In genomic region chr4:11929080-11929479, GRCh38 we compare ENCODE assay signal across 27 cellular contexts.
DNase-seq lines count a peak whose midpoint lies in the region; ATAC-seq, FAIRE-seq and TF ChIP-seq lines count a peak whose summit lies in the region.
"Had no signal": no experiment of that assay in that cellular context is flagged by ENCODE, and none has a peak within 500 bp of the region (broad histone marks: within the 10 kb centered on the region; RNA-seq: fewer than 3 reads in every experiment).

No MANE protein-coding gene starts in this region.

- H3K36me3 ChIP-seq in HepG2 (replicated peaks in 1 of 2; ENCODE audit: control insufficient read depth in 1 of 2, insufficient read depth in 2 of 2, low read length in 2 of 2) (no peaks in the 10 kb centered on the region), right lobe of liver (no peaks in the 10 kb centered on the region), OCI-LY3 (replicated peaks; ENCODE audit: low read depth, low read length) (no peaks in the 10 kb centered on the region), H1 (ENCODE audit: control insufficient read depth in 2 of 4, insufficient read depth in 4 of 4, low read length in 3 of 4) (no peaks in the 10 kb centered on the region), osteoblast (ENCODE audit: insufficient read depth, low read length) (no peaks in the 10 kb centered on the region), suprapubic skin (no peaks in the 10 kb centered on the region)
- H3K36me3 ChIP-seq: BE2C, BLaER1 had no signal

- no peak overlapping the region for H2AFZ ChIP-seq in HepG2 (ENCODE audit: low read length)
- H2AFZ ChIP-seq in OCI-LY3 (ENCODE audit: low read depth, low read length) = no peak overlapping the region
- no peak overlapping the region for H2AFZ ChIP-seq in H1 (ENCODE audit: low read length)
- H2AFZ ChIP-seq in osteoblast (ENCODE audit: low read length) = no peak overlapping the region

- H3K4me1 ChIP-seq in HepG2 (ENCODE audit: insufficient read depth, low read length) (no peaks in the 10 kb centered on the region), right lobe of liver (no peaks in the 10 kb centered on the region), OCI-LY3 (ENCODE audit: low read length) (peaks cover 19% of the 10 kb centered on the region), H1 (replicated peaks in 1 of 4; ENCODE audit: control insufficient read depth in 3 of 4, insufficient read depth in 4 of 4, low read length in 3 of 4) (no peaks in the 10 kb centered on the region), osteoblast (ENCODE audit: insufficient read depth, low read length) (no peaks in the 10 kb centered on the region), suprapubic skin (no peaks in the 10 kb centered on the region)
- H3K4me1 ChIP-seq: BE2C, BLaER1 had no signal

- no peak overlapping the region for H2BK12ac ChIP-seq in H1 (ENCODE audit: low read depth, low read length)

- no peak overlapping the region for H4K8ac ChIP-seq in H1 (ENCODE audit: extremely low read depth, insufficient read depth, low read length)

- TF ChIP-seq CTCF in HepG2 (CRISPR knock-in tag; IDR thresholded peaks at IDR 0.05) = no peak
- no peak for TF ChIP-seq CTCF in right lobe of liver (IDR thresholded peaks at IDR 0.05)
- TF ChIP-seq CTCF in OCI-LY3 (IDR thresholded peaks at IDR 0.05; ENCODE audit: low read depth, low read length) = no peak
- TF ChIP-seq CTCF in H1 (IDR thresholded peaks at IDR 0.05; ENCODE audit: control extremely low read depth in 1 of 3, insufficient read depth in 1 of 3, low read depth in 1 of 3, low read length in 3 of 3) = no peak
- no peak for TF ChIP-seq CTCF in osteoblast (IDR thresholded peaks at IDR 0.05; ENCODE audit: extremely low read depth, low read depth, low read length)
- no peak for TF ChIP-seq CTCF in suprapubic skin (IDR thresholded peaks at IDR 0.05)
- no peak for TF ChIP-seq CTCF in RWPE1 (conservative IDR thresholded peaks at IDR 0.05; ENCODE audit: low read depth)
- TF ChIP-seq CTCF in GM13977 (IDR thresholded peaks at IDR 0.05; ENCODE audit: extremely low read depth, insufficient read depth, missing control alignments) = no peak

- H4K20me1 ChIP-seq in HepG2 (ENCODE audit: insufficient read depth, low read length) (no peaks in the 10 kb centered on the region), OCI-LY3 (ENCODE audit: insufficient read depth, low read length) (no peaks in the 10 kb centered on the region), H1 (replicated peaks in 1 of 2; ENCODE audit: control insufficient read depth in 1 of 2, insufficient read depth in 2 of 2, low read length in 2 of 2) (no peaks in the 10 kb centered on the region), osteoblast (ENCODE audit: insufficient read depth, low read length) (no peaks in the 10 kb centered on the region)
- H4K20me1 ChIP-seq: BLaER1 had no signal

- FAIRE-seq in HepG2 (lab: Jason Lieb, UNC) = no peak
- no peak for FAIRE-seq in H1 (lab: Jason Lieb, UNC)
- FAIRE-seq: GM12878, GM12892, GM18507 had no signal

- H2BK20ac ChIP-seq in H1 (ENCODE audit: low read length) = no peak overlapping the region

- H2AK5ac ChIP-seq in H1 (ENCODE audit: low read depth, low read length) = no peak overlapping the region

- H3K23ac ChIP-seq in H1 (ENCODE audit: insufficient read length) = no peak overlapping the region

- no peak overlapping the region for H2BK5ac ChIP-seq in H1 (ENCODE audit: low read depth, low read length)

- WGBS in HepG2 (ENCODE audit: low lambda C conversion rate) = 8% methylated on average over 1 of the region's 1 CpG
- WGBS in right lobe of liver (ENCODE audit: insufficient coverage, low coverage, low lambda C conversion rate, missing lambda C conversion rate) = 70% methylated on average over 1 of the region's 1 CpG
- 96% methylated on average over 1 of the region's 1 CpG; no CpG with 5 or more reads in 1 of the 2 experiments for WGBS in H1 (ENCODE audit: extremely low coverage in 1 of 2, insufficient coverage in 1 of 2, insufficient read length in 1 of 2, insufficient replicate concordance in 2 of 2, low coverage in 1 of 2, low lambda C conversion rate in 2 of 2, missing lambda C conversion rate in 1 of 2), 2 experiments
- WGBS in suprapubic skin = 65% methylated on average over 1 of the region's 1 CpG

- H4K5ac ChIP-seq in H1 (ENCODE audit: insufficient read length, low read depth, low read length) = no peak overlapping the region

- CTCF ChIA-PET in HepG2 (lab: Yijun Ruan, JAX; ENCODE audit: low intra/inter-chr PET ratio, low total read pairs) = no interaction called here
- CTCF ChIA-PET in H1 (lab: Charles Lee; ENCODE audit: partially characterized antibody) = interaction anchor here (1.0 kb wide), 1 partner anchor 10 kb away, joined by 3 read pairs; no protein-coding TSS in a partner anchor
- CTCF ChIA-PET in RWPE1 (lab: Yijun Ruan, JAX) = no interaction called here

- TF ChIP-seq EP300 in HepG2 (IDR thresholded peaks at IDR 0.05; ENCODE audit: low read depth in 2 of 2, low read length in 2 of 2) (no peak), HepG2 (CRISPR knock-in tag; IDR thresholded peaks at IDR 0.05; ENCODE audit: borderline replicate concordance) (no peak), H1 (IDR thresholded peaks at IDR 0.05; ENCODE audit: borderline replicate concordance in 1 of 2, low read depth in 2 of 2, low read length in 2 of 2) (no peak), suprapubic skin (IDR thresholded peaks at IDR 0.05) (no peak)

- intact Hi-C loops in HepG2 (cut with micrococcal nuclease; ENCODE audit: unreplicated experiment) = no loop called here
- intact Hi-C loops in right lobe of liver (cut with DNase I) = no loop called here

- BruUV-seq in HepG2 (replicated peaks; lab: Mats Ljungman, UMichigan) = no TSS peak

- H2BK120ac ChIP-seq in H1 (replicated peaks; ENCODE audit: low read depth, low read length) = no peak overlapping the region

- TF ChIP-seq POLR2A in HepG2 (IDR thresholded peaks at IDR 0.05; ENCODE audit: insufficient read depth in 1 of 2, low read depth in 2 of 2, low read length in 2 of 2) = no peak
- no peak for TF ChIP-seq POLR2A in right lobe of liver (IDR thresholded peaks at IDR 0.05)
- TF ChIP-seq POLR2A in H1 (IDR thresholded peaks at IDR 0.05; ENCODE audit: control extremely low read depth in 1 of 2, low read depth in 2 of 2, low read length in 2 of 2) = no peak
- no peak for TF ChIP-seq POLR2A in suprapubic skin (IDR thresholded peaks at IDR 0.05)

- no peak overlapping the region for H3K9ac ChIP-seq in HepG2 (ENCODE audit: insufficient read depth, low read depth, low read length)
- no peak overlapping the region for H3K9ac ChIP-seq in OCI-LY3 (ENCODE audit: low read length)
- H3K9ac ChIP-seq in H1 (replicated peaks in 1 of 4; ENCODE audit: extremely low read depth in 1 of 4, low read depth in 3 of 4, low read length in 3 of 4) = no peak overlapping the region
- H3K9ac ChIP-seq: BLaER1 had no signal

- no peaks in the 10 kb centered on the region for H3K79me2 ChIP-seq in HepG2 (ENCODE audit: insufficient read depth, low read length)
- no peaks in the 10 kb centered on the region for H3K79me2 ChIP-seq in OCI-LY3 (ENCODE audit: low read length)
- H3K79me2 ChIP-seq in H1 (ENCODE audit: control insufficient read depth in 1 of 2, insufficient read depth in 2 of 2, low read length in 2 of 2) = no peaks in the 10 kb centered on the region
- H3K79me2 ChIP-seq in osteoblast (ENCODE audit: insufficient read depth, low read length) = no peaks in the 10 kb centered on the region

- H3K79me1 ChIP-seq in H1 (ENCODE audit: low read depth, low read length) = no peaks in the 10 kb centered on the region

- no peak overlapping the region for H3K14ac ChIP-seq in H1 (ENCODE audit: insufficient read length)

- H3K4me2 ChIP-seq in HepG2 (ENCODE audit: low read depth, low read length) (no peak overlapping the region), OCI-LY3 (ENCODE audit: low read length) (peak overlapping the region; percentile 4; the same call in 1 of the 2 replicates), H1 (ENCODE audit: insufficient read depth in 1 of 2, low read depth in 2 of 2, low read length in 2 of 2) (no peak overlapping the region), osteoblast (ENCODE audit: insufficient read depth, low read length) (no peak overlapping the region)
- H3K4me2 ChIP-seq: BLaER1 had no signal

- H3K9me3 ChIP-seq in HepG2 (ENCODE audit: low read length) (peaks cover 91% of the 10 kb centered on the region), right lobe of liver (no peaks in the 10 kb centered on the region), OCI-LY3 (ENCODE audit: insufficient read depth, low read length) (peaks cover 2% of the 10 kb centered on the region; the same call in 1 of the 2 replicates), H1 (ENCODE audit: insufficient read depth in 2 of 2, low read depth in 1 of 2, low read length in 1 of 2) (0 out of 4 replicates have a peak, but pooled peaks cover 0 to 3% of the 10 kb centered on the region in 2 experiments), osteoblast (ENCODE audit: low read depth, low read length) (no peaks in the 10 kb centered on the region), suprapubic skin (no peaks in the 10 kb centered on the region)
- H3K9me3 ChIP-seq: BE2C, BLaER1 had no signal

- TF ChIP-seq RAD21 in HepG2 (CRISPR knock-in tag; IDR thresholded peaks at IDR 0.05) (no peak), H1 (IDR thresholded peaks at IDR 0.05 in 1 of 2, conservative IDR thresholded peaks at IDR 0.05 in 1 of 2; ENCODE audit: low read depth in 2 of 2, low read length in 2 of 2) (no peak)

- in situ Hi-C loops in HepG2 (cut with HindIII; ENCODE audit: extremely low pct_ligation_motif_present, low pct_unique_long_range_greater_than_20kb) (no loop called here), GM13977 (cut with MboI; ENCODE audit: low pct_unique_long_range_greater_than_20kb, low sequenced_read_pairs, unreplicated experiment) (no loop called here)

- no peaks in the 10 kb centered on the region; the same call in 1 of the 2 replicates for H3K23me2 ChIP-seq in H1 (ENCODE audit: low read depth, low read length)

- POLR2A ChIA-PET in HepG2 (lab: Yijun Ruan, JAX) = no interaction called here
- POLR2A ChIA-PET in H1 (lab: Charles Lee; ENCODE audit: partially characterized antibody) = no interaction called here
- POLR2A ChIA-PET in RWPE1 (lab: Yijun Ruan, JAX; ENCODE audit: low non-redundant PET) = no interaction called here

- no peak overlapping the region for H3K4ac ChIP-seq in H1 (replicated peaks; ENCODE audit: insufficient read length, low read depth, low read length)

- H3K4me3 ChIP-seq in HepG2 (replicated peaks in 1 of 3; ENCODE audit: insufficient read depth in 1 of 3, low read depth in 2 of 3, low read length in 3 of 3) (no peak overlapping the region), right lobe of liver (no peak overlapping the region), OCI-LY3 (ENCODE audit: low read length) (no peak overlapping the region), H1 (ENCODE audit: extremely low read depth in 1 of 4, insufficient read depth in 2 of 4, low read depth in 3 of 4, low read length in 4 of 4) (no peak overlapping the region), osteoblast (ENCODE audit: insufficient read depth, low read length) (no peak overlapping the region), suprapubic skin (no peak overlapping the region)
- H3K4me3 ChIP-seq: BLaER1, GM12878 had no signal

- H3K27me3 ChIP-seq in HepG2 (ENCODE audit: control insufficient read depth in 1 of 2, insufficient read depth in 2 of 2, low read length in 2 of 2) (no peaks in the 10 kb centered on the region), right lobe of liver (no peaks in the 10 kb centered on the region), OCI-LY3 (ENCODE audit: low read depth, low read length) (no peaks in the 10 kb centered on the region), H1 (replicated peaks in 1 of 4; ENCODE audit: control insufficient read depth in 3 of 4, extremely low read depth in 1 of 4, insufficient read depth in 3 of 4, low read length in 3 of 4) (no peaks in the 10 kb centered on the region), osteoblast (ENCODE audit: insufficient read depth, low read length) (no peaks in the 10 kb centered on the region), suprapubic skin (no peaks in the 10 kb centered on the region)
- H3K27me3 ChIP-seq: BE2C, BLaER1 had no signal

- no peak overlapping the region for H3K18ac ChIP-seq in H1 (ENCODE audit: extremely low read depth, low read length)

- H2BK15ac ChIP-seq in H1 (ENCODE audit: low read length) = no peak overlapping the region

- no peak for ATAC-seq in HepG2
- no peak for ATAC-seq in right lobe of liver
- ATAC-seq: GM12878 had no signal

- no peak for DNase-seq in HepG2 (ENCODE audit: low spot score)
- no peak for DNase-seq in right lobe of liver
- DNase-seq in H1 (ENCODE audit: low read depth in 1 of 2, low spot score in 2 of 2) = no peak
- DNase-seq in osteoblast (ENCODE audit: insufficient read length, low spot score, missing footprints) = peak; percentile 29
- no peak for DNase-seq in suprapubic skin (ENCODE audit: low spot score in 2 of 2)
- no peak for DNase-seq in RWPE1 (ENCODE audit: low spot score)
- no peak for DNase-seq in GM13977 (ENCODE audit: low spot score)
- DNase-seq: ACHN; BE2C; C1 segment of cervical spinal cord; CD4-positive, alpha-beta memory T cell; CD4-positive, CD25-positive, alpha-beta regulatory T cell; CD8-positive, alpha-beta memory T cell; COR-L47; DMS 273 treated with DMSO at 0.1 percent for 48 hours; DMS153; DMS53; DMS79; DND-41; EL; GDM1 had no signal

- H3K27ac ChIP-seq in HepG2 (ENCODE audit: extremely low read length, insufficient read depth, low read length) = no peak overlapping the region
- no peak overlapping the region for H3K27ac ChIP-seq in right lobe of liver
- H3K27ac ChIP-seq in OCI-LY3 (ENCODE audit: low read length) = no peak overlapping the region
- H3K27ac ChIP-seq in H1 (ENCODE audit: low read depth, low read length) = no peak overlapping the region
- no peak overlapping the region for H3K27ac ChIP-seq in osteoblast (ENCODE audit: low read depth, low read length)
- no peak overlapping the region for H3K27ac ChIP-seq in suprapubic skin
- no peak overlapping the region for H3K27ac ChIP-seq in RWPE1
- H3K27ac ChIP-seq: 22Rv1, BLaER1 had no signal

- no peak overlapping the region for H3K56ac ChIP-seq in H1 (replicated peaks; ENCODE audit: insufficient read length, low read depth, low read length)

- H4K91ac ChIP-seq in H1 (replicated peaks; ENCODE audit: insufficient read length, low read length) = no peak overlapping the region

Comparison
In these comparisons a context has a peak if more than half of its experiments do, and no peak if none do; other contexts are left out.
1. Of the 41 proteins assayed by ChIP-seq in both HepG2 and H1: peak only in HepG2: none; only in H1: none; in both: MAFK; in neither: 40.